1 cellular context compared by ENCODE assay signal in genomic region chr22:39360242-39360641, GRCh38.
TF ChIP-seq lines count a peak whose summit lies in the region.

No MANE protein-coding gene starts in this region.

TF ChIP-seq in H1, 55 proteins besides CTCF, POLR2A, EP300 and RAD21:
- TF ChIP-seq KDM1A (IDR thresholded peaks at IDR 0.05; ENCODE audit: borderline replicate concordance, low read length): no peak
- no peak for TF ChIP-seq KDM5A (IDR thresholded peaks at IDR 0.05; ENCODE audit: low read length)
- no peak for TF ChIP-seq CREB1 (IDR thresholded peaks at IDR 0.05)
- TF ChIP-seq ZNF274 (IDR thresholded peaks at IDR 0.05; ENCODE audit: borderline replicate concordance, extremely low read depth, low read length): no peak
- no peak for TF ChIP-seq POLR2AphosphoS5 (IDR thresholded peaks at IDR 0.05; ENCODE audit: low read depth, low read length)
- no peak for TF ChIP-seq MAFK (IDR thresholded peaks at IDR 0.05; ENCODE audit: low read depth, low read length)
